ENCODE assay signal across 8 cellular contexts in the genomic region with DNA sequence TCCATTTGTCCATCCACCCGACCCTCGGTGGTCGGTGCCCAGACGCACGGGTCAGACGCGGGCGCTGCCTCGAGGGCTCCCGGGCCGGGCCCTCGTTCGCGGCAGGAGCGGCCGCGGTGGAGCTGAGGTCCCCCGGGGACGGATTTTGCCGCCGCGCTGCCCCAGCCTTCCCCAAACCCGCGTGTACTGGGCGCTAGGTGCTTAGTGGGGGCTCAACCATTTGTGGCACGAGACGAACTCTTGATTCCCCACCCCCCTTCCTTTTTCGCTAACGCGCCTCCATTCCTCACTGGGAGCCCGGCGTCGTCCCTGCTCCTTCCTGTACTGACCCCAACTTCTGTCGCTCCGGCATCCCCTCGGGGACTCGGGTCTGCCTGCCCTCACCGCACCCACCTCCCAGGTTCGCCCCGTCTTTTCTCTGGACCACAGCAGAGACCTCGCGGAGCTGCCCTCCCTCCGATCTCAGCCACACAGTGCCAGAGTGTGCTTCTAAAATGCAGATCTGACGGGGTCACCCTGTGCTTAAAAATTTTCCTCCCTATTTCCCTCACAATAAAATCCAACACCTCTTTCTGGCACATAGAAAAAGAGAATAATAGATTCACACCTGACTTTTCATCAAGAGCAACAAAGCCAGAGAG. TPM values are rescaled to one million over a fixed set of nuclear protein-coding genes. Genes with fewer than 3 reads are reported as not detected.
DNase-seq lines count a peak whose midpoint lies in the region; ATAC-seq and TF ChIP-seq lines count a peak whose summit lies in the region.

No MANE protein-coding gene starts in this region.

- ATAC-seq in T-helper 17 cell, result no peak
- ATAC-seq in HG03460 (IDR thresholded peaks at IDR 0.05; ENCODE audit: unreplicated experiment), result no peak

- H3K9ac ChIP-seq in skeletal muscle tissue (ENCODE audit: low read depth in 1 of 3, low read length in 3 of 3), result peak overlapping the region; percentile 88 to 95 (median 94)

- no peak for DNase-seq in T-helper 2 cell treated with Interferon-gamma antibody and Interleukin-4, amounts not matched to agents 5 μg/mL and 100 μg/mL, for 36 hours (ENCODE audit: low spot score)
- DNase-seq in T-helper 2 cell (no peak), T-helper 17 cell (no peak), glutamatergic neuron (no peak), pons (ENCODE audit: low spot score) (no peak), OCI-M2 (lab: John Stamatoyannopoulos, UW; ENCODE audit: unreplicated experiment) (no peak)

- no peaks in the 10 kb centered on the region for H3K36me3 Mint-ChIP-seq in T-helper 2 cell treated with Interferon-gamma antibody and Interleukin-4, amounts not matched to agents 5 μg/mL and 100 μg/mL, for 36 hours (ENCODE audit: low read depth)
- H3K36me3 Mint-ChIP-seq in T-helper 17 cell (ENCODE audit: low read depth), result no peaks in the 10 kb centered on the region
- no peaks in the 10 kb centered on the region for H3K36me3 Mint-ChIP-seq in glutamatergic neuron (ENCODE audit: unreplicated experiment)

- TF ChIP-seq CTCF in glutamatergic neuron (IDR thresholded peaks at IDR 0.05; ENCODE audit: partially characterized antibody, unreplicated experiment), result no peak

- H3K27ac Mint-ChIP-seq in T-helper 2 cell treated with Interferon-gamma antibody and Interleukin-4, amounts not matched to agents 5 μg/mL and 100 μg/mL, for 36 hours, result peak overlapping the region; percentile 77
- H3K27ac Mint-ChIP-seq in T-helper 17 cell (peak overlapping the region; percentile 95), glutamatergic neuron (ENCODE audit: unreplicated experiment) (peak overlapping the region; percentile 54)

- H3K27me3 Mint-ChIP-seq in T-helper 2 cell treated with Interferon-gamma antibody and Interleukin-4, amounts not matched to agents 5 μg/mL and 100 μg/mL, for 36 hours (ENCODE audit: low read depth), result peaks cover 42% of the 10 kb centered on the region
- H3K27me3 Mint-ChIP-seq in T-helper 17 cell (peaks cover 12% of the 10 kb centered on the region), glutamatergic neuron (ENCODE audit: unreplicated experiment) (peaks cover 6% of the 10 kb centered on the region)

- H3K4me1 ChIP-seq in skeletal muscle tissue (ENCODE audit: control insufficient read depth in 3 of 3, insufficient read depth in 3 of 3, low read length in 3 of 3), result peaks cover 33 to 46% (median 38%) of the 10 kb centered on the region in 3 donors

- H3K4me3 Mint-ChIP-seq in T-helper 2 cell treated with Interferon-gamma antibody and Interleukin-4, amounts not matched to agents 5 μg/mL and 100 μg/mL, for 36 hours, result peak overlapping the region; percentile 84
- H3K4me3 Mint-ChIP-seq in T-helper 17 cell, result peak overlapping the region; percentile 95
- H3K4me3 Mint-ChIP-seq in glutamatergic neuron (ENCODE audit: unreplicated experiment), result peak overlapping the region; percentile 85

- H3K9me3 Mint-ChIP-seq in T-helper 2 cell treated with Interferon-gamma antibody and Interleukin-4, amounts not matched to agents 5 μg/mL and 100 μg/mL, for 36 hours, result no peaks in the 10 kb centered on the region
- peaks cover 3% of the 10 kb centered on the region for H3K9me3 Mint-ChIP-seq in glutamatergic neuron (ENCODE audit: unreplicated experiment)

- no peaks in the 10 kb centered on the region for H3K27me3 ChIP-seq in skeletal muscle tissue (ENCODE audit: control insufficient read depth in 3 of 3, insufficient read depth in 3 of 3, low read length in 3 of 3)

- H3K27ac ChIP-seq in skeletal muscle tissue (ENCODE audit: low read depth, low read length), result peak overlapping the region; percentile 94

- no peaks in the 10 kb centered on the region for H3K9me3 ChIP-seq in T-helper 17 cell (ENCODE audit: control insufficient read depth, low read length, poor library complexity, severe bottlenecking)
- H3K9me3 ChIP-seq in skeletal muscle tissue (ENCODE audit: control insufficient read depth in 3 of 3, low read length in 3 of 3), result no peaks in the 10 kb centered on the region

- peaks cover 9 to 12% (median 10%) of the 10 kb centered on the region in 3 donors for H3K36me3 ChIP-seq in skeletal muscle tissue (ENCODE audit: control insufficient read depth in 3 of 3, insufficient read depth in 3 of 3, low read length in 3 of 3)

- H3K4me3 ChIP-seq in skeletal muscle tissue (ENCODE audit: low read length in 3 of 3), result peak overlapping the region; percentile 83 to 91 (median 87)

- H3K4me1 Mint-ChIP-seq in T-helper 2 cell treated with Interferon-gamma antibody and Interleukin-4, amounts not matched to agents 5 μg/mL and 100 μg/mL, for 36 hours (ENCODE audit: low read depth), result peaks cover 12% of the 10 kb centered on the region
- H3K4me1 Mint-ChIP-seq in T-helper 17 cell (peaks cover 37% of the 10 kb centered on the region), glutamatergic neuron (ENCODE audit: low read depth, unreplicated experiment) (no peaks in the 10 kb centered on the region)

RNA-seq across cellular contexts. Expression of a gene that starts 0.9 kb away (rescaled TPM):
- total RNA-seq in T-helper 17 cell (10 to 100 TPM; 73.9 to 87.9 TPM), glutamatergic neuron (ENCODE audit: unreplicated experiment) (5.9 TPM), skeletal muscle tissue (4.7 TPM)

RNA-seq across cellular contexts. Expression of a gene that starts 56.3 kb away (rescaled TPM):
- total RNA-seq in T-helper 17 cell (1 to 10 TPM; 1.4 to 4.4 TPM), glutamatergic neuron (ENCODE audit: unreplicated experiment) (not detected), skeletal muscle tissue (not detected)

Comparison
In these comparisons a context has a peak if more than half of its experiments do, and no peak if none do; other contexts are left out.
1. RNA of a gene that starts 0.9 kb away (total RNA-seq): 73.9 to 87.9 TPM in T-helper 17 cell; 5.9 TPM in glutamatergic neuron (single experiment) and 4.7 TPM in skeletal muscle tissue (single experiment); every median in the first group is over 10 times any median in the second.
2. Peak in every context shown above with its lines, with median percentiles within 50 percentile points of each other: H3K27ac Mint-ChIP-seq and H3K4me3 Mint-ChIP-seq.